Comparison of ENCODE assay signal across 11 cellular contexts in genomic region chr1:12436345-12436658, GRCh38.
A peak's percentile ranks its signal among the peaks of the same experiment; 100 is the strongest.
DNase-seq lines count a peak whose midpoint lies in the region; ATAC-seq, FAIRE-seq and TF ChIP-seq lines count a peak whose summit lies in the region.
"Had no signal": no experiment of that assay in that cellular context is flagged by ENCODE, and none has a peak within 500 bp of the region (broad histone marks: within the 10 kb centered on the region; RNA-seq: fewer than 3 reads in every experiment).

No MANE protein-coding gene starts in this region.

- no peaks in the 10 kb centered on the region for H4K20me1 ChIP-seq in HepG2 (ENCODE audit: insufficient read depth, low read length)

- H3K27me3 Mint-ChIP-seq in activated naive CD8-positive, alpha-beta T cell treated with anti-CD3 and anti-CD28 coated beads, Interleukin-2, amount 10 ng/mL, durations not matched to agents 7 days and 5 days: no peaks in the 10 kb centered on the region
- H3K27me3 Mint-ChIP-seq in naive thymus-derived CD4-positive, alpha-beta T cell: peaks cover 0 to 2% (median 0%) of the 10 kb centered on the region in 5 donors

- H3K79me2 ChIP-seq in HepG2 (ENCODE audit: insufficient read depth, low read length): no peaks in the 10 kb centered on the region

- intact Hi-C loops in HepG2 (cut with micrococcal nuclease; ENCODE audit: unreplicated experiment): no loop called here
- intact Hi-C loops in right lobe of liver (cut with DNase I): no loop called here
- intact Hi-C loops in naive thymus-derived CD4-positive, alpha-beta T cell (cut with micrococcal nuclease): loop anchor here in 1 of 2 donors (5.0 to 10.0 kb wide), 2 partner anchors 49 to 282 kb away; no protein-coding TSS in a partner anchor

- no peak for FAIRE-seq in HepG2 (lab: Jason Lieb, UNC)

- no peak overlapping the region for H2AFZ ChIP-seq in HepG2 (ENCODE audit: low read length)

- H3K4me2 ChIP-seq in HepG2 (ENCODE audit: low read depth, low read length): no peak overlapping the region

- peaks cover 23% of the 10 kb centered on the region for H3K36me3 Mint-ChIP-seq in activated naive CD8-positive, alpha-beta T cell treated with anti-CD3 and anti-CD28 coated beads, Interleukin-2, amount 10 ng/mL, durations not matched to agents 7 days and 5 days
- H3K36me3 Mint-ChIP-seq in naive thymus-derived CD4-positive, alpha-beta T cell: peaks cover 11 to 38% (median 18%) of the 10 kb centered on the region in 5 donors

- H3K4me1 ChIP-seq in HepG2 (ENCODE audit: insufficient read depth, low read length): peaks cover 79% of the 10 kb centered on the region
- peaks cover 0 to 39% (median 15%) of the 10 kb centered on the region in 4 donors for H3K4me1 ChIP-seq in right lobe of liver
- H3K4me1 ChIP-seq in naive thymus-derived CD4-positive, alpha-beta T cell (ENCODE audit: control insufficient read depth in 2 of 2, insufficient read depth in 2 of 2, low read length in 2 of 2): peaks cover 65 to 68% of the 10 kb centered on the region in 2 donors

- peak overlapping the region; percentile 46 for H3K4me3 Mint-ChIP-seq in activated naive CD8-positive, alpha-beta T cell treated with anti-CD3 and anti-CD28 coated beads, Interleukin-2, amount 10 ng/mL, durations not matched to agents 7 days and 5 days
- H3K4me3 Mint-ChIP-seq in naive thymus-derived CD4-positive, alpha-beta T cell: peak overlapping the region; percentile 30 to 73 (median 62)

- TF ChIP-seq EP300 in HepG2 (IDR thresholded peaks at IDR 0.05; ENCODE audit: low read depth in 2 of 2, low read length in 2 of 2): no peak
- TF ChIP-seq EP300 in HepG2 (CRISPR knock-in tag; IDR thresholded peaks at IDR 0.05; ENCODE audit: borderline replicate concordance): no peak

- H3K27me3 ChIP-seq in HepG2 (ENCODE audit: control insufficient read depth in 1 of 2, insufficient read depth in 2 of 2, low read length in 2 of 2) (no peaks in the 10 kb centered on the region), right lobe of liver (no peaks in the 10 kb centered on the region)
- H3K27me3 ChIP-seq in naive thymus-derived CD4-positive, alpha-beta T cell (ENCODE audit: control insufficient read depth in 2 of 2, insufficient read depth in 2 of 2, low read length in 2 of 2): no peaks in the 10 kb centered on the region

- no peak overlapping the region for H3K4me3 ChIP-seq in HepG2 (replicated peaks in 1 of 3; ENCODE audit: insufficient read depth in 1 of 3, low read depth in 2 of 3, low read length in 3 of 3)
- H3K4me3 ChIP-seq in right lobe of liver: no peak overlapping the region
- H3K4me3 ChIP-seq in naive thymus-derived CD4-positive, alpha-beta T cell (ENCODE audit: low read length): no peak overlapping the region

- peaks cover 84% of the 10 kb centered on the region for H3K4me1 Mint-ChIP-seq in activated naive CD8-positive, alpha-beta T cell treated with anti-CD3 and anti-CD28 coated beads, Interleukin-2, amount 10 ng/mL, durations not matched to agents 7 days and 5 days
- peaks cover 60 to 90% (median 81%) of the 10 kb centered on the region in 7 donors for H3K4me1 Mint-ChIP-seq in naive thymus-derived CD4-positive, alpha-beta T cell

- TF ChIP-seq RAD21 in HepG2 (CRISPR knock-in tag; IDR thresholded peaks at IDR 0.05): no peak

- BruUV-seq in HepG2 (replicated peaks; lab: Mats Ljungman, UMichigan): no TSS peak

- POLR2A ChIA-PET in HepG2 (lab: Yijun Ruan, JAX): interaction anchor here (1.8 to 2.7 kb wide), 3 partner anchors 56 to 182 kb away, joined by 8 to 9 read pairs (median 8); partner anchors contain the start of gene DHRS3
- POLR2A ChIA-PET in activated naive CD8-positive, alpha-beta T cell treated with anti-CD3 and anti-CD28 coated beads, Interleukin-2, amount 10 ng/mL, durations not matched to agents 7 days and 5 days (lab: Charles Lee): interaction anchor here (0.7 to 9.5 kb wide), 5 partner anchors 16 to 182 kb away, joined by 4 to 164 read pairs (median 102); partner anchors contain the start of gene DHRS3
- POLR2A ChIA-PET in naive thymus-derived CD4-positive, alpha-beta T cell (lab: Charles Lee): interaction anchor here (0.6 to 4.9 kb wide), 6 partner anchors 11 to 181 kb away, joined by 3 to 45 read pairs (median 4); no protein-coding TSS in a partner anchor

- CTCF ChIA-PET in HepG2 (lab: Yijun Ruan, JAX; ENCODE audit: low intra/inter-chr PET ratio, low total read pairs): no interaction called here
- CTCF ChIA-PET in naive thymus-derived CD4-positive, alpha-beta T cell (lab: Charles Lee): interaction anchor here (0.7 to 1.4 kb wide), 4 partner anchors 10 to 182 kb away, joined by 3 to 4 read pairs (median 4); partner anchors contain the start of gene DHRS3

- DNase-seq in HepG2 (ENCODE audit: low spot score) (peak; percentile 11), right lobe of liver (no peak), HT-29 (ENCODE audit: low spot score) (no peak)
- DNase-seq in activated naive CD8-positive, alpha-beta T cell treated with anti-CD3 and anti-CD28 coated beads, Interleukin-2, amount 10 ng/mL, durations not matched to agents 7 days and 5 days: no peak
- no peak for DNase-seq in naive thymus-derived CD4-positive, alpha-beta T cell
- DNase-seq: COR-L47, cortex of kidney, NCI-H1436 had no signal

- WGBS in HepG2 (ENCODE audit: low lambda C conversion rate): 83% methylated on average over 2 of the region's 2 CpGs
- WGBS in right lobe of liver (ENCODE audit: insufficient coverage, low coverage, low lambda C conversion rate, missing lambda C conversion rate): 57% methylated on average over 1 of the region's 2 CpGs

- H3K36me3 ChIP-seq in HepG2 (replicated peaks in 1 of 2; ENCODE audit: control insufficient read depth in 1 of 2, insufficient read depth in 2 of 2, low read length in 2 of 2) (no peaks in the 10 kb centered on the region; a peak in 1 of 5 replicates), right lobe of liver (no peaks in the 10 kb centered on the region)
- H3K36me3 ChIP-seq in naive thymus-derived CD4-positive, alpha-beta T cell (ENCODE audit: control insufficient read depth in 2 of 3, insufficient read depth in 3 of 3, low read length in 3 of 3): no peaks in the 10 kb centered on the region

- H3K27ac Mint-ChIP-seq in activated naive CD8-positive, alpha-beta T cell treated with anti-CD3 and anti-CD28 coated beads, Interleukin-2, amount 10 ng/mL, durations not matched to agents 7 days and 5 days: peak overlapping the region; percentile 96
- H3K27ac Mint-ChIP-seq in naive thymus-derived CD4-positive, alpha-beta T cell: peak overlapping the region; percentile 69 to 93 (median 86)

- no peak for ATAC-seq in HepG2
- no peak for ATAC-seq in right lobe of liver
- no peak for ATAC-seq in activated naive CD8-positive, alpha-beta T cell treated with anti-CD3 and anti-CD28 coated beads, Interleukin-2, amount 10 ng/mL, durations not matched to agents 7 days and 5 days (ENCODE audit: low read depth)
- no peak for ATAC-seq in naive thymus-derived CD4-positive, alpha-beta T cell
- no peak for ATAC-seq in HG03045 (IDR thresholded peaks at IDR 0.05; ENCODE audit: unreplicated experiment)
- no peak for ATAC-seq in HG03175 (IDR thresholded peaks at IDR 0.05; ENCODE audit: unreplicated experiment)
- ATAC-seq in HG02759 (IDR thresholded peaks at IDR 0.05; ENCODE audit: unreplicated experiment): no peak

- TF ChIP-seq CTCF in HepG2 (CRISPR knock-in tag; IDR thresholded peaks at IDR 0.05): no peak
- no peak for TF ChIP-seq CTCF in right lobe of liver (IDR thresholded peaks at IDR 0.05)

- TF ChIP-seq POLR2A in HepG2 (IDR thresholded peaks at IDR 0.05; ENCODE audit: insufficient read depth in 1 of 2, low read depth in 2 of 2, low read length in 2 of 2): no peak
- no peak for TF ChIP-seq POLR2A in right lobe of liver (IDR thresholded peaks at IDR 0.05)

- H3K9me3 Mint-ChIP-seq in activated naive CD8-positive, alpha-beta T cell treated with anti-CD3 and anti-CD28 coated beads, Interleukin-2, amount 10 ng/mL, durations not matched to agents 7 days and 5 days: no peaks in the 10 kb centered on the region
- H3K9me3 Mint-ChIP-seq in naive thymus-derived CD4-positive, alpha-beta T cell: peaks cover 0 to 6% (median 0%) of the 10 kb centered on the region in 11 donors

- H3K27ac ChIP-seq in HepG2 (ENCODE audit: extremely low read length, insufficient read depth, low read length) (no peak overlapping the region), right lobe of liver (peak overlapping the region in 1 of 3 donors; percentile 10)
- H3K27ac ChIP-seq in naive thymus-derived CD4-positive, alpha-beta T cell (ENCODE audit: low read depth, low read length): peak overlapping the region; percentile 58

- in situ Hi-C loops in HepG2 (cut with HindIII; ENCODE audit: extremely low pct_ligation_motif_present, low pct_unique_long_range_greater_than_20kb): no loop called here

- H3K9me3 ChIP-seq in HepG2 (ENCODE audit: low read length): no peaks in the 10 kb centered on the region
- H3K9me3 ChIP-seq in right lobe of liver: no peaks in the 10 kb centered on the region
- no peaks in the 10 kb centered on the region for H3K9me3 ChIP-seq in naive thymus-derived CD4-positive, alpha-beta T cell (ENCODE audit: control insufficient read depth in 2 of 3, low read length in 3 of 3)

- no peak overlapping the region for H3K9ac ChIP-seq in HepG2 (ENCODE audit: insufficient read depth, low read depth, low read length)

TF ChIP-seq in HepG2, 621 proteins besides CTCF, POLR2A, EP300 and RAD21:
- TF ChIP-seq PLSCR1 (CRISPR knock-in tag; IDR thresholded peaks at IDR 0.05; ENCODE audit: borderline replicate concordance) (no peak), PRMT3 (CRISPR knock-in tag; IDR thresholded peaks at IDR 0.05; ENCODE audit: borderline replicate concordance, low read depth) (no peak), MTF1 (CRISPR knock-in tag; IDR thresholded peaks at IDR 0.05) (no peak), NFE2L2 (IDR thresholded peaks at IDR 0.05; ENCODE audit: low read length) (no peak), SMYD3 (CRISPR knock-in tag; IDR thresholded peaks at IDR 0.05) (no peak)
